Comparison of ENCODE assay signal across 8 cellular contexts in genomic region chr1:85581138-85581801, GRCh38. TPM values are rescaled to one million over a fixed set of nuclear protein-coding genes. Genes with fewer than 3 reads are reported as not detected.
DNase-seq lines count a peak whose midpoint lies in the region; ATAC-seq and TF ChIP-seq lines count a peak whose summit lies in the region.

No MANE protein-coding gene starts in this region.

- peaks cover 45% of the 10 kb centered on the region for H3K4me1 ChIP-seq in Caco-2
- H3K4me1 ChIP-seq in trophoblast cell (ENCODE audit: control insufficient read depth in 1 of 2, insufficient read depth in 2 of 2, low read length in 2 of 2): peaks cover 8 to 12% of the 10 kb centered on the region in 2 experiments

- H4K91ac ChIP-seq in trophoblast cell (ENCODE audit: low read depth, low read length): peak overlapping the region; percentile 87

- H3K23ac ChIP-seq in trophoblast cell (ENCODE audit: low read length): no peak overlapping the region

- H3K27me3 ChIP-seq in Caco-2 (replicated peaks; ENCODE audit: control insufficient read depth, insufficient read depth, low read length) (no peaks in the 10 kb centered on the region), trophoblast cell (ENCODE audit: insufficient read depth, low read length) (no peaks in the 10 kb centered on the region)

- peak overlapping the region; percentile 64 for H2BK5ac ChIP-seq in trophoblast cell (ENCODE audit: low read depth, low read length, poor library complexity)

- H3K18ac ChIP-seq in trophoblast cell (ENCODE audit: low read length): peak overlapping the region; percentile 90

- DNase-seq in Caco-2: peak; percentile 69 to 81
- DNase-seq in NCI-H2171 treated with DMSO at 0.1 percent for 48 hours (lab: John Stamatoyannopoulos, UW): peak; percentile 46
- peak in 26 of 42 donors; percentile 5 to 63 (median 39) for DNase-seq in head of caudate nucleus
- peak; percentile 48 to 64 for DNase-seq in trophoblast cell

- peak; percentile 30 for ATAC-seq in GM21367 (IDR thresholded peaks at IDR 0.05; ENCODE audit: unreplicated experiment)
- ATAC-seq in HG03175 (IDR thresholded peaks at IDR 0.05; ENCODE audit: unreplicated experiment): no peak
- ATAC-seq in HG02571 (IDR thresholded peaks at IDR 0.05; ENCODE audit: unreplicated experiment): no peak

- CTCF ChIA-PET in Caco-2 (lab: Charles Lee): interaction anchor here (0.8 to 2.3 kb wide), 6 partner anchors 12 to 273 kb away, joined by 3 to 11 read pairs (median 4); no protein-coding TSS in a partner anchor

- H3K27ac ChIP-seq in trophoblast cell (ENCODE audit: low read depth, low read length): peak overlapping the region; percentile 84

- intact Hi-C loops in Caco-2 (cut with micrococcal nuclease; ENCODE audit: unreplicated experiment): loop anchor here (1.0 to 5.0 kb wide), 5 partner anchors 46 to 237 kb away; partner anchors contain the start of gene DDAH1
- intact Hi-C loops in head of caudate nucleus (cut with DNase I): no loop called here

- H3K9me3 Mint-ChIP-seq in Caco-2 (ENCODE audit: unreplicated experiment): no peaks in the 10 kb centered on the region
- H3K9me3 Mint-ChIP-seq in activated naive CD4-positive, alpha-beta T cell treated with anti-CD3 and anti-CD28 coated beads, Interleukin-2, amount 50 U/mL, for 24 hours: no peaks in the 10 kb centered on the region

- peaks cover 28% of the 10 kb centered on the region for H3K4me1 Mint-ChIP-seq in Caco-2 (ENCODE audit: low read depth, unreplicated experiment)
- peaks cover 17% of the 10 kb centered on the region for H3K4me1 Mint-ChIP-seq in activated naive CD4-positive, alpha-beta T cell treated with anti-CD3 and anti-CD28 coated beads, Interleukin-2, amount 50 U/mL, for 24 hours

- peak overlapping the region; percentile 17 for H2BK12ac ChIP-seq in trophoblast cell (ENCODE audit: low read length)

- TF ChIP-seq CTCF in Caco-2 (IDR thresholded peaks at IDR 0.05; ENCODE audit: insufficient read depth in 1 of 2, low read depth in 1 of 2, low read length in 1 of 2, severe bottlenecking in 1 of 2, unreplicated experiment in 1 of 2): peak; percentile 46 to 72

- H3K4me2 ChIP-seq in trophoblast cell (ENCODE audit: low read length): peak overlapping the region; percentile 65

- H3K9me3 ChIP-seq in Caco-2 (no peaks in the 10 kb centered on the region), trophoblast cell (ENCODE audit: insufficient read depth, low read depth, low read length) (no peaks in the 10 kb centered on the region)

- H3K4me3 Mint-ChIP-seq in Caco-2 (ENCODE audit: unreplicated experiment): peak overlapping the region; percentile 83
- H3K4me3 Mint-ChIP-seq in activated naive CD4-positive, alpha-beta T cell treated with anti-CD3 and anti-CD28 coated beads, Interleukin-2, amount 50 U/mL, for 24 hours: peak overlapping the region; percentile 81

- H3K27ac Mint-ChIP-seq in Caco-2 (ENCODE audit: unreplicated experiment): peak overlapping the region; percentile 92
- H3K27ac Mint-ChIP-seq in activated naive CD4-positive, alpha-beta T cell treated with anti-CD3 and anti-CD28 coated beads, Interleukin-2, amount 50 U/mL, for 24 hours: no peak overlapping the region

- peak overlapping the region; percentile 23 for H4K8ac ChIP-seq in trophoblast cell (ENCODE audit: low read depth, low read length)

- H3K9ac ChIP-seq in trophoblast cell (ENCODE audit: low read length): peak overlapping the region; percentile 99

- POLR2A ChIA-PET in Caco-2 (lab: Charles Lee): interaction anchor here (0.5 to 2.3 kb wide), 13 partner anchors 10 to 1801 kb away, joined by 3 to 17 read pairs (median 3); partner anchors contain the start of genes BCL10, DDAH1 and ZNHIT6

- H3K27me3 Mint-ChIP-seq in Caco-2 (ENCODE audit: insufficient read depth, unreplicated experiment): no peaks in the 10 kb centered on the region
- peaks cover 46% of the 10 kb centered on the region for H3K27me3 Mint-ChIP-seq in activated naive CD4-positive, alpha-beta T cell treated with anti-CD3 and anti-CD28 coated beads, Interleukin-2, amount 50 U/mL, for 24 hours

- peak overlapping the region; percentile 26 for H4K12ac ChIP-seq in trophoblast cell (ENCODE audit: low read depth, low read length)

- no CpG with 5 or more reads among the region's 45 CpGs for WGBS in trophoblast cell (ENCODE audit: extremely low coverage, insufficient coverage, insufficient read length)

- H2BK120ac ChIP-seq in trophoblast cell (ENCODE audit: insufficient read depth, low read length, poor library complexity): peak overlapping the region; percentile 56

- no TSS peak for BruUV-seq in Caco-2 (replicated peaks; lab: Mats Ljungman, UMichigan)

- peak overlapping the region; percentile 64 for H2AFZ ChIP-seq in trophoblast cell (ENCODE audit: insufficient read depth, low read length, poor library complexity)

- H3K79me2 ChIP-seq in trophoblast cell (ENCODE audit: control insufficient read depth, insufficient read depth, low read length, poor library complexity): peaks cover 28% of the 10 kb centered on the region

- peaks cover 41% of the 10 kb centered on the region for H3K79me1 ChIP-seq in trophoblast cell (ENCODE audit: low read length)

- H2AK5ac ChIP-seq in trophoblast cell (ENCODE audit: low read length): no peak overlapping the region

- peak overlapping the region; percentile 38 for H3K14ac ChIP-seq in trophoblast cell (ENCODE audit: low read length)

- peaks cover 52% of the 10 kb centered on the region for H3K36me3 Mint-ChIP-seq in Caco-2 (ENCODE audit: insufficient read depth, unreplicated experiment)
- H3K36me3 Mint-ChIP-seq in activated naive CD4-positive, alpha-beta T cell treated with anti-CD3 and anti-CD28 coated beads, Interleukin-2, amount 50 U/mL, for 24 hours: no peaks in the 10 kb centered on the region

- H3K36me3 ChIP-seq in Caco-2 (ENCODE audit: control insufficient read depth, insufficient read depth, low read length) (no peaks in the 10 kb centered on the region), trophoblast cell (ENCODE audit: control insufficient read depth in 1 of 2, insufficient read depth in 2 of 2, low read length in 2 of 2) (peaks cover 9 to 14% of the 10 kb centered on the region in 2 experiments)

- H3K4me3 ChIP-seq in Caco-2 (ENCODE audit: low read depth, low read length) (peak overlapping the region; percentile 65), trophoblast cell (ENCODE audit: low read depth, low read length) (peak overlapping the region; percentile 90)

- peak overlapping the region; percentile 39 for H3K4ac ChIP-seq in trophoblast cell (ENCODE audit: low read depth, low read length)

RNA-seq across cellular contexts. Expression of gene CCN1, which starts 0.7 kb away (rescaled TPM):
- 87.4 and 88.8 TPM in 2 replicates for total RNA-seq in Caco-2 (2022)
- 190 and 196 TPM in 2 replicates for polyA plus RNA-seq in trophoblast cell (2013)
